In genomic region chr4:153267013-153267412, GRCh38 we compare ENCODE assay signal across 17 cellular contexts.
DNase-seq lines count a peak whose midpoint lies in the region; ATAC-seq and TF ChIP-seq lines count a peak whose summit lies in the region.
"Had no signal": no experiment of that assay in that cellular context is flagged by ENCODE, and none has a peak within 500 bp of the region (broad histone marks: within the 10 kb centered on the region; RNA-seq: fewer than 3 reads in every experiment).

No MANE protein-coding gene starts in this region.

- H3K27ac ChIP-seq in C4-2B (peak overlapping the region; percentile 63), GM23248 (no peak overlapping the region), adrenal gland (no peak overlapping the region)
- H3K27ac ChIP-seq: neural progenitor cell had no signal

- peaks cover 21% of the 10 kb centered on the region for H3K4me1 ChIP-seq in mucosa of descending colon (ENCODE audit: low read depth)
- H3K4me1 ChIP-seq in GM23248 (ENCODE audit: insufficient read depth) = no peaks in the 10 kb centered on the region
- peaks cover 5 to 21% of the 10 kb centered on the region in 2 donors for H3K4me1 ChIP-seq in adrenal gland (replicated peaks in 1 of 2)
- H3K4me1 ChIP-seq: neural progenitor cell had no signal

- no peak for TF ChIP-seq POLR2A in adrenal gland (IDR thresholded peaks at IDR 0.05)

- peaks cover 2% of the 10 kb centered on the region for H3F3A ChIP-seq in GM23248 (ENCODE audit: insufficient read depth)

- H3K4me3 Mint-ChIP-seq in activated naive CD8-positive, alpha-beta T cell treated with anti-CD3 and anti-CD28 coated beads, Interleukin-2, amount 50 U/mL, for 24 hours = no peak overlapping the region
- H3K4me3 Mint-ChIP-seq: activated CD4-positive, alpha-beta memory T cell treated with anti-CD3 and anti-CD28 coated beads, Interleukin-2, amount 10 ng/mL, durations not matched to agents 7 days and 5 days; CD8-positive, alpha-beta memory T cell; effector memory CD8-positive, alpha-beta T cell; neural progenitor cell had no signal

- no peaks in the 10 kb centered on the region for H3K36me3 Mint-ChIP-seq in activated naive CD8-positive, alpha-beta T cell treated with anti-CD3 and anti-CD28 coated beads, Interleukin-2, amount 50 U/mL, for 24 hours (ENCODE audit: low read depth)

- DNase-seq in RPMI7951 (ENCODE audit: low read depth) (peak; percentile 11), fibroblast of mammary gland (ENCODE audit: low read depth) (peak; percentile 37), mucosa of descending colon (peak in 1 of 3 donors; percentile 59), GM23248 (no peak), adrenal gland (no peak)
- no peak for DNase-seq in activated naive CD8-positive, alpha-beta T cell treated with anti-CD3 and anti-CD28 coated beads, Interleukin-2, amount 50 U/mL, for 24 hours
- DNase-seq: activated CD4-positive, alpha-beta memory T cell treated with anti-CD3 and anti-CD28 coated beads, Interleukin-2, amount 10 ng/mL, durations not matched to agents 7 days and 5 days; activated T-cell treated with anti-CD3 and anti-CD28 coated beads, Interleukin-2, amount 50 U/mL, for 48 hours; CD8-positive, alpha-beta memory T cell; effector memory CD8-positive, alpha-beta T cell; EL; NCI-H146; NCI-H2227 treated with DMSO at 0.1 percent for 48 hours; stimulated activated CD4-positive, alpha-beta T cell treated with anti-CD3 and anti-CD28 coated beads, Interleukin-1b, Interleukin-23, amount 100 ng/mL, for 48 hours had no signal

- peaks cover 4% of the 10 kb centered on the region for H3K4me1 Mint-ChIP-seq in activated naive CD8-positive, alpha-beta T cell treated with anti-CD3 and anti-CD28 coated beads, Interleukin-2, amount 50 U/mL, for 24 hours

- intact Hi-C loops in mucosa of descending colon (cut with DNase I, micrococcal nuclease) = no loop called here
- intact Hi-C loops in adrenal gland (cut with DNase I) = no loop called here

- H3K4me3 ChIP-seq in fibroblast of mammary gland (ENCODE audit: control insufficient read depth, low read depth, low read length) (no peak overlapping the region), mucosa of descending colon (no peak overlapping the region), GM23248 (no peak overlapping the region), adrenal gland (no peak overlapping the region)
- H3K4me3 ChIP-seq: neural progenitor cell had no signal

- H3K36me3 ChIP-seq in mucosa of descending colon (ENCODE audit: low read depth) = no peaks in the 10 kb centered on the region
- no peaks in the 10 kb centered on the region for H3K36me3 ChIP-seq in GM23248 (ENCODE audit: low read depth)
- no peaks in the 10 kb centered on the region for H3K36me3 ChIP-seq in adrenal gland (replicated peaks in 1 of 2)
- H3K36me3 ChIP-seq: neural progenitor cell had no signal

- peak; percentile 64 for ATAC-seq in mucosa of descending colon
- no peak for ATAC-seq in activated CD4-positive, CD25-positive, alpha-beta regulatory T cell treated with anti-CD3 and anti-CD28 coated beads, Interleukin-2, amount 50 U/mL, for 24 hours
- ATAC-seq in activated naive CD8-positive, alpha-beta T cell treated with anti-CD3 and anti-CD28 coated beads, Interleukin-2, amount 50 U/mL, for 24 hours = no peak
- ATAC-seq: effector memory CD8-positive, alpha-beta T cell had no signal

- peaks cover 11% of the 10 kb centered on the region; the same call in 1 of the 2 replicates for H3K79me2 ChIP-seq in GM23248 (ENCODE audit: insufficient read depth)

- H2AFZ ChIP-seq in GM23248 = no peak overlapping the region
- H2AFZ ChIP-seq: neural progenitor cell had no signal

- no peak overlapping the region for H3K27ac Mint-ChIP-seq in activated naive CD8-positive, alpha-beta T cell treated with anti-CD3 and anti-CD28 coated beads, Interleukin-2, amount 50 U/mL, for 24 hours
- H3K27ac Mint-ChIP-seq: activated CD4-positive, alpha-beta memory T cell treated with anti-CD3 and anti-CD28 coated beads, Interleukin-2, amount 10 ng/mL, durations not matched to agents 7 days and 5 days; CD8-positive, alpha-beta memory T cell; effector memory CD8-positive, alpha-beta T cell; neural progenitor cell had no signal

- peaks cover 3% of the 10 kb centered on the region for H3K27me3 Mint-ChIP-seq in activated naive CD8-positive, alpha-beta T cell treated with anti-CD3 and anti-CD28 coated beads, Interleukin-2, amount 50 U/mL, for 24 hours

- H3K27me3 ChIP-seq in GM23248 (replicated peaks; ENCODE audit: insufficient read depth) = no peaks in the 10 kb centered on the region
- H3K27me3 ChIP-seq in adrenal gland = no peaks in the 10 kb centered on the region
- H3K27me3 ChIP-seq: neural progenitor cell had no signal

- WGBS in GM23248 (ENCODE audit: low coverage in 1 of 2, low lambda C conversion rate in 2 of 2, missing lambda C conversion rate in 2 of 2), 2 experiments = 96% methylated on average over 3 of the region's 3 CpGs
- WGBS in adrenal gland, 4 donors = 63 to 79% (median 73%) methylated on average over 3 of the region's 3 CpGs

- H3K9me3 ChIP-seq in mucosa of descending colon = peaks cover under 1% of the 10 kb centered on the region
- no peaks in the 10 kb centered on the region for H3K9me3 ChIP-seq in GM23248 (ENCODE audit: low read depth)
- H3K9me3 ChIP-seq in adrenal gland (replicated peaks in 1 of 3) = no peaks in the 10 kb centered on the region

- no peak overlapping the region for H3K4me2 ChIP-seq in GM23248 (ENCODE audit: unreplicated experiment)
- H3K4me2 ChIP-seq: neural progenitor cell had no signal

- peaks cover 1% of the 10 kb centered on the region for H3K9me3 Mint-ChIP-seq in activated naive CD8-positive, alpha-beta T cell treated with anti-CD3 and anti-CD28 coated beads, Interleukin-2, amount 50 U/mL, for 24 hours
- H3K9me3 Mint-ChIP-seq: activated CD4-positive, alpha-beta memory T cell treated with anti-CD3 and anti-CD28 coated beads, Interleukin-2, amount 10 ng/mL, durations not matched to agents 7 days and 5 days; effector memory CD8-positive, alpha-beta T cell had no signal

- H3K9ac ChIP-seq in GM23248 = no peak overlapping the region
- H3K9ac ChIP-seq: neural progenitor cell had no signal

- TF ChIP-seq CTCF in C4-2B (conservative IDR thresholded peaks at IDR 0.05) = no peak
- TF ChIP-seq CTCF in fibroblast of mammary gland (conservative IDR thresholded peaks at IDR 0.05; ENCODE audit: control insufficient read depth, insufficient read depth, low read depth, low read length) = no peak
- no peak for TF ChIP-seq CTCF in mucosa of descending colon (IDR thresholded peaks at IDR 0.05)
- no peak for TF ChIP-seq CTCF in adrenal gland (IDR thresholded peaks at IDR 0.05)

- no peaks in the 10 kb centered on the region for H4K20me1 ChIP-seq in GM23248 (ENCODE audit: insufficient read depth)

- H3K9me2 ChIP-seq in GM23248 (ENCODE audit: insufficient read depth) = no peaks in the 10 kb centered on the region

- in situ Hi-C loops in GM23248 (cut with MboI) = no loop called here

Comparison
In these comparisons a context has a peak if more than half of its experiments do, and no peak if none do; other contexts are left out.
1. DNase-seq: peak in RPMI7951 (single experiment) and fibroblast of mammary gland (single experiment); none in GM23248 (single experiment), adrenal gland (0 of 7) and activated naive CD8-positive, alpha-beta T cell treated with anti-CD3 and anti-CD28 coated beads, Interleukin-2, amount 50 U/mL, for 24 hours (single experiment).